1 cellular context compared by ENCODE assay signal in the genomic region with DNA sequence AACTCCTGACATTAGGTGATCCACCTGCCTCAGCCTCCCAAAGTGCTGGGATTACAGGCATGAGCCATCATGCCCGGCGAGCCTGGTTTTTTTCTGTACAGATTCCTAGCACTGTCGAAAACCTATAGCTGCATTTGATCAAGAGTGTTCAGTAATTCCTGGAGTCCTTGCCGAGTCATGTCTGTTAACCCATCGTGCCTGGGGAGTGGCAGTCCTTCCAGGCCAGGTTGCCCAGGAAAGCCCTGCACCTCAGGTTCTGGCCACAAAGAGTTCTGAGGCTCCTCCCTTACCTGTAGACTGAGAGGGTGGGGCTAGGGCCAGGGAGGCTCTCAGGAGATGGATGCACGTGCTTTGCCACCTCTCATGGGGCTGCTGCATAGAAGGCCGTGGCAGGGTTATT.
TF ChIP-seq lines count a peak whose summit lies in the region.

No MANE protein-coding gene starts in this region.

TF ChIP-seq in H1, 55 proteins besides CTCF, POLR2A, EP300 and RAD21:
- no peak for TF ChIP-seq ATF2 (IDR thresholded peaks at IDR 0.05; ENCODE audit: low read length)
- TF ChIP-seq MAFK (IDR thresholded peaks at IDR 0.05; ENCODE audit: low read depth, low read length) = 0 out of 2 replicates have a peak, but pooled peaks have one; percentile 3
